In the genomic region with DNA sequence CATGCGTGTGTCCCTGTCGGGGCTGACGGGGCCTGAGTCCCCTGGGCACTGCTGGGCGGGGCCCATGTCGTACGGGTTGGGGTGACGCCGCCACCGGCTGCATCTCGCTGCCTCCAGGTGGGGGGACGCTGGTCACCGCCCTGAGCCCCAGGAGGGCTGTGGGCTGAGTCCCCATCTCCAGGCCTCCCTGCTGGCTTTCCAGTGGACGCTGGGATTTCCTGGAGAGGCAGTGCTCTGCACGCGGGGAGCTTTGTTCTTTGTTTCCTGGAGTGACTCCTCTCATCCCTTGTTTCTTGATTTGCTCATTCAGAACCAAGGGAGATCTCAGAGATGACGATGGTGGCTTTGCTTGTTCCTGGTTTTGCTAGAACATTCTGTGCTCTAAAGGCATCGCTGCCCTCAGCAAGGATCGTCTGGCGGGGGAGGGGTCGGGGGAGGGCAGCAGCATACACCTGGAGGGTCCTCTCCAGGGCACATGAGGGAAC, we compare ENCODE assay signal across 9 cellular contexts. TPM values are rescaled to one million over a fixed set of nuclear protein-coding genes. Genes with fewer than 3 reads are reported as not detected.
A peak's percentile ranks its signal among the peaks of the same experiment; 100 is the strongest.
DNase-seq lines count a peak whose midpoint lies in the region; ATAC-seq, FAIRE-seq and TF ChIP-seq lines count a peak whose summit lies in the region.
"Had no signal": no experiment of that assay in that cellular context is flagged by ENCODE, and none has a peak within 500 bp of the region (broad histone marks: within the 10 kb centered on the region; RNA-seq: fewer than 3 reads in every experiment).

No MANE protein-coding gene starts in this region.

- no peak for TF ChIP-seq CTCF in H1 (IDR thresholded peaks at IDR 0.05; ENCODE audit: control extremely low read depth in 1 of 3, insufficient read depth in 1 of 3, low read depth in 1 of 3, low read length in 3 of 3)
- no peak for TF ChIP-seq CTCF in nephron (IDR thresholded peaks at IDR 0.05; ENCODE audit: unreplicated experiment in 3 of 3)

- FAIRE-seq in H1 (lab: Jason Lieb, UNC), result no peak

- peak overlapping the region; percentile 25 for H4K91ac ChIP-seq in H1 (replicated peaks; ENCODE audit: insufficient read length, low read length)

- no peak overlapping the region for H2BK120ac ChIP-seq in H1 (replicated peaks; ENCODE audit: low read depth, low read length)

- H3K4me3 ChIP-seq in Karpas-422 (ENCODE audit: low read length), result no peak overlapping the region
- H3K4me3 ChIP-seq in H1 (ENCODE audit: extremely low read depth in 1 of 4, insufficient read depth in 2 of 4, low read depth in 3 of 4, low read length in 4 of 4), result no peak overlapping the region

- no peak overlapping the region for H2AK5ac ChIP-seq in H1 (ENCODE audit: low read depth, low read length)

- H3K9me3 ChIP-seq in Karpas-422 (ENCODE audit: low read length), result no peaks in the 10 kb centered on the region
- H3K9me3 ChIP-seq in H1 (ENCODE audit: insufficient read depth in 2 of 2, low read depth in 1 of 2, low read length in 1 of 2), result no peaks in the 10 kb centered on the region

- peak overlapping the region; percentile 65; the same call in 1 of the 2 replicates for H2BK15ac ChIP-seq in H1 (ENCODE audit: low read length)

- H3K23ac ChIP-seq in H1 (ENCODE audit: insufficient read length), result no peak overlapping the region

- peak; percentile 35 for DNase-seq in 8988T
- no peak for DNase-seq in Karpas-422
- DNase-seq in H1 (ENCODE audit: low read depth in 1 of 2, low spot score in 2 of 2), result no peak
- DNase-seq in retina, result no peak
- no peak for DNase-seq in mucosa of gallbladder (ENCODE audit: low spot score)
- DNase-seq in hepatic stellate cell (ENCODE audit: low spot score), result no peak
- DNase-seq: stimulated activated CD4-positive, alpha-beta T cell treated with anti-CD3 and anti-CD28 coated beads, Interleukin-4, amount 100 ng/mL, for 4 hours had no signal

- H3K36me3 ChIP-seq in Karpas-422 (ENCODE audit: insufficient read depth, low read length) (no peaks in the 10 kb centered on the region), H1 (ENCODE audit: control insufficient read depth in 2 of 4, insufficient read depth in 4 of 4, low read length in 3 of 4) (no peaks in the 10 kb centered on the region)

- H3K56ac ChIP-seq in H1 (replicated peaks; ENCODE audit: insufficient read length, low read depth, low read length), result no peak overlapping the region

- H3K9ac ChIP-seq in Karpas-422 (ENCODE audit: low read length) (no peak overlapping the region), H1 (replicated peaks in 1 of 4; ENCODE audit: extremely low read depth in 1 of 4, low read depth in 3 of 4, low read length in 3 of 4) (no peak overlapping the region)

- peak overlapping the region; percentile 80 to 91 (median 86) for H3K27ac Mint-ChIP-seq in nephron

- TF ChIP-seq RAD21 in H1 (IDR thresholded peaks at IDR 0.05 in 1 of 2, conservative IDR thresholded peaks at IDR 0.05 in 1 of 2; ENCODE audit: low read depth in 2 of 2, low read length in 2 of 2), result no peak

- CTCF ChIA-PET in H1 (lab: Charles Lee; ENCODE audit: partially characterized antibody), result interaction anchor here (0.7 to 1.4 kb wide), 4 partner anchors 8 to 241 kb away, joined by 3 to 4 read pairs (median 4); no protein-coding TSS in a partner anchor

- H3K79me2 ChIP-seq in Karpas-422 (ENCODE audit: low read length) (no peaks in the 10 kb centered on the region), H1 (ENCODE audit: control insufficient read depth in 1 of 2, insufficient read depth in 2 of 2, low read length in 2 of 2) (peaks cover 0 to 4% of the 10 kb centered on the region in 2 experiments; a peak in 1 of 4 replicates)

- H3K4me3 Mint-ChIP-seq in nephron, result peak overlapping the region in 1 of 3 experiments; percentile 48

- H3K4ac ChIP-seq in H1 (replicated peaks; ENCODE audit: insufficient read length, low read depth, low read length), result peak overlapping the region; percentile 74

- H3K79me1 ChIP-seq in H1 (ENCODE audit: low read depth, low read length), result no peaks in the 10 kb centered on the region; the same call in 1 of the 2 replicates

- TF ChIP-seq POLR2A in H1 (IDR thresholded peaks at IDR 0.05; ENCODE audit: control extremely low read depth in 1 of 2, low read depth in 2 of 2, low read length in 2 of 2), result no peak

- no peaks in the 10 kb centered on the region for H3K9me3 Mint-ChIP-seq in nephron

- no peaks in the 10 kb centered on the region for H3K9me2 ChIP-seq in Karpas-422 (replicated peaks; ENCODE audit: insufficient read depth, low read length)

- H4K20me1 ChIP-seq in Karpas-422 (ENCODE audit: insufficient read depth, low read depth, low read length), result no peaks in the 10 kb centered on the region; the same call in 1 of the 2 replicates
- H4K20me1 ChIP-seq in H1 (replicated peaks in 1 of 2; ENCODE audit: control insufficient read depth in 1 of 2, insufficient read depth in 2 of 2, low read length in 2 of 2), result peaks cover 0 to 7% of the 10 kb centered on the region in 2 experiments

- no peaks in the 10 kb centered on the region for H3K27me3 Mint-ChIP-seq in nephron (ENCODE audit: low read depth)

- 70% methylated on average over 18 of the region's 20 CpGs; no CpG with 5 or more reads in 1 of the 2 experiments for WGBS in H1 (ENCODE audit: extremely low coverage in 1 of 2, insufficient coverage in 1 of 2, insufficient read length in 1 of 2, insufficient replicate concordance in 2 of 2, low coverage in 1 of 2, low lambda C conversion rate in 2 of 2, missing lambda C conversion rate in 1 of 2), 2 experiments

- no peak for TF ChIP-seq EP300 in H1 (IDR thresholded peaks at IDR 0.05; ENCODE audit: borderline replicate concordance in 1 of 2, low read depth in 2 of 2, low read length in 2 of 2)

- peaks cover 11% of the 10 kb centered on the region; the same call in 1 of the 2 replicates for H3K23me2 ChIP-seq in H1 (ENCODE audit: low read depth, low read length)

- H4K8ac ChIP-seq in H1 (ENCODE audit: extremely low read depth, insufficient read depth, low read length), result no peak overlapping the region

- no peak overlapping the region for H2AFZ ChIP-seq in Karpas-422 (ENCODE audit: low read length)
- no peak overlapping the region for H2AFZ ChIP-seq in H1 (ENCODE audit: low read length)

- H3K4me1 ChIP-seq in Karpas-422 (ENCODE audit: low read length) (peaks cover 51% of the 10 kb centered on the region), H1 (replicated peaks in 1 of 4; ENCODE audit: control insufficient read depth in 3 of 4, insufficient read depth in 4 of 4, low read length in 3 of 4) (peaks cover 9 to 40% (median 22%) of the 10 kb centered on the region in 4 experiments)

- 0 out of 2 replicates have a peak overlapping the region, but pooled peaks have one; percentile 21 for H2BK20ac ChIP-seq in H1 (ENCODE audit: low read length)

- H3K27ac ChIP-seq in Karpas-422 (ENCODE audit: low read length), result peak overlapping the region; percentile 54; the same call in 1 of the 2 replicates
- H3K27ac ChIP-seq in H1 (ENCODE audit: low read depth, low read length), result no peak overlapping the region

- H3K27me3 ChIP-seq in Karpas-422 (ENCODE audit: low read length) (no peaks in the 10 kb centered on the region), H1 (replicated peaks in 1 of 4; ENCODE audit: control insufficient read depth in 3 of 4, extremely low read depth in 1 of 4, insufficient read depth in 3 of 4, low read length in 3 of 4) (0 out of 7 replicates have a peak, but pooled peaks cover 0 to 2% (median 0%) of the 10 kb centered on the region in 4 experiments)

- ATAC-seq in HG02798 (IDR thresholded peaks at IDR 0.05; ENCODE audit: poor library complexity, unreplicated experiment), result no peak

- peaks cover 51% of the 10 kb centered on the region for H3K4me1 Mint-ChIP-seq in nephron

- POLR2A ChIA-PET in H1 (lab: Charles Lee; ENCODE audit: partially characterized antibody), result interaction anchor here (0.6 to 6.5 kb wide), 7 partner anchors 9 to 29 kb away, joined by 3 to 71 read pairs (median 4); a partner anchor contains a TSS

- no peak overlapping the region for H4K5ac ChIP-seq in H1 (ENCODE audit: insufficient read length, low read depth, low read length)

- H3K36me3 Mint-ChIP-seq in nephron (ENCODE audit: low read depth), result peaks cover 6% of the 10 kb centered on the region

- peak overlapping the region; percentile 93; the same call in 1 of the 2 replicates for H2BK5ac ChIP-seq in H1 (ENCODE audit: low read depth, low read length)

- H3K18ac ChIP-seq in H1 (ENCODE audit: extremely low read depth, low read length), result peak overlapping the region; percentile 87

- H3K4me2 ChIP-seq in Karpas-422 (ENCODE audit: low read depth, low read length, poor library complexity, severe bottlenecking), result no peak overlapping the region
- H3K4me2 ChIP-seq in H1 (ENCODE audit: insufficient read depth in 1 of 2, low read depth in 2 of 2, low read length in 2 of 2), result peak overlapping the region in 1 of 2 experiments; percentile 53; a peak in 2 of 4 replicates

- peak overlapping the region; percentile 90; the same call in 1 of the 2 replicates for H2BK12ac ChIP-seq in H1 (ENCODE audit: low read depth, low read length)

- H3K14ac ChIP-seq in H1 (ENCODE audit: insufficient read length), result no peak overlapping the region

TF ChIP-seq in H1, 55 proteins besides CTCF, POLR2A, EP300 and RAD21:
- no peak for TF ChIP-seq RBBP5 (IDR thresholded peaks at IDR 0.05; ENCODE audit: borderline replicate concordance, low read depth, low read length)
TF ChIP-seq in H1: peak in this region for 0.

RNA-seq across cellular contexts. Expression of a gene that starts 21.0 kb away (rescaled TPM):
- 1.4 and 3.7 TPM in 2 replicates for total RNA-seq in Karpas-422 (2014; rRNA removed; shearing (Covaris generic); ENCODE audit: low replicate concordance)
- total RNA-seq in H1 (2021; fragmentation: NEBNext Ultra II Directional; extraction: Animal tissue kit (Norgen Biotek cat#: 25700)), result 10.8 and 11.0 TPM in 2 replicates
- polyA plus RNA-seq in H1 (2011; rRNA removed), result 5.3 and 9.4 TPM in 2 replicates
- 7.2 TPM for polyA plus RNA-seq in H1 (2011; cell fraction: cytosol; rRNA removed)
- polyA plus RNA-seq in H1 (2011; cell fraction: nucleus; rRNA removed), result 17.0 TPM
- 4.8 to 8.4 TPM (median 8.0 TPM) in 4 replicates for polyA plus RNA-seq in H1 (2012, experiment 1 of 2)
- 6.0 TPM for polyA plus RNA-seq in H1 (2012, experiment 2 of 2)
- polyA plus RNA-seq in H1 (2013, experiment 1 of 2), result 6.0 TPM
- polyA plus RNA-seq in H1 (2013, experiment 2 of 2), result 5.5 TPM
- polyA minus RNA-seq in H1 (2011; rRNA and poly(A)+ RNA removed), result 1.2 and 1.4 TPM in 2 replicates
- 5.2 TPM for polyA minus RNA-seq in H1 (2011; cell fraction: cytosol; rRNA and poly(A)+ RNA removed)
- 7.0 TPM for polyA minus RNA-seq in H1 (2011; cell fraction: nucleus; rRNA and poly(A)+ RNA removed)
- total RNA-seq in mucosa of gallbladder, result 52.9 TPM
